In the genomic region with DNA sequence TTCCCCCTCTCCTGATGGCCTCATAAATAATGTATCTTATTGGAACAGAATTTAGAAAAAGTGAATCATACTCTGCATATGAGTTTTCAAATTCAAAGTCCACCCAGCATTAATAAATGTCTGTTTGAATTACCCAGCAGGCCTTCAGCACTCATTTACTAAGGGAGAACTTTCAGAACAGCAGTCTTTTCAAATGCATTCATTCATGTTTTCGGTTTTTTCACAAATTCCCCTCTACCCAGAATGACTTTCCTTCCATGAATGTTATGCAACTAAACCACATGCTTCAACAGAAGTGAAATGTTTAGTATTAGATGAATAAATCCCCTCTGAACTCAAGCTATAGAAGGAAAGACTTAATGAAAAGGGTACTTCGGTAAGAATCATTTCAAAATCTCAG, we compare ENCODE assay signal across 18 cellular contexts.
DNase-seq lines count a peak whose midpoint lies in the region; ATAC-seq, FAIRE-seq and TF ChIP-seq lines count a peak whose summit lies in the region.
"Had no signal": no experiment of that assay in that cellular context is flagged by ENCODE, and none has a peak within 500 bp of the region (broad histone marks: within the 10 kb centered on the region; RNA-seq: fewer than 3 reads in every experiment).

No MANE protein-coding gene starts in this region.

- no peaks in the 10 kb centered on the region for H3K9me1 ChIP-seq in keratinocyte (ENCODE audit: control insufficient read depth, extremely low read depth, insufficient read depth, low read length)

- H3K4me1 ChIP-seq in keratinocyte (ENCODE audit: control insufficient read depth, extremely low read depth, insufficient read depth, low read length) (peaks cover 36% of the 10 kb centered on the region), prostate gland (replicated peaks) (no peaks in the 10 kb centered on the region)
- H3K4me1 ChIP-seq: sigmoid colon had no signal

- no peak for TF ChIP-seq POLR2A in prostate gland (IDR thresholded peaks at IDR 0.05)

- peaks cover 7 to 56% of the 10 kb centered on the region in 2 experiments for H3K36me3 ChIP-seq in keratinocyte (ENCODE audit: control insufficient read depth in 2 of 2, extremely low read depth in 1 of 2, insufficient read depth in 2 of 2, low read length in 2 of 2)
- no peaks in the 10 kb centered on the region for H3K36me3 ChIP-seq in prostate gland
- H3K36me3 ChIP-seq: neural progenitor cell, sigmoid colon had no signal

- no peaks in the 10 kb centered on the region for H3K9me3 ChIP-seq in T-helper 17 cell (ENCODE audit: control insufficient read depth, low read length, poor library complexity, severe bottlenecking)
- no peaks in the 10 kb centered on the region for H3K9me3 ChIP-seq in keratinocyte (ENCODE audit: control insufficient read depth, low read depth, low read length)
- H3K9me3 ChIP-seq in prostate gland: no peaks in the 10 kb centered on the region
- H3K9me3 ChIP-seq: sigmoid colon had no signal

- no peak overlapping the region for H3K4me2 ChIP-seq in keratinocyte (ENCODE audit: control insufficient read depth, extremely low read depth, insufficient read depth, low read depth, low read length)
- H3K4me2 ChIP-seq: neural progenitor cell had no signal

- peak; percentile 22 for DNase-seq in NOMO-1 treated with DMSO at 0.1 percent for 48 hours (lab: John Stamatoyannopoulos, UW; ENCODE audit: unreplicated experiment)
- DNase-seq in NOMO-1 treated with dmso at 0.1 percent for 144 hours (lab: John Stamatoyannopoulos, UW; ENCODE audit: unreplicated experiment): no peak
- no peak for DNase-seq in T-helper 17 cell
- no peak for DNase-seq in keratinocyte (ENCODE audit: low read depth, low spot score)
- no peak for DNase-seq in prostate gland (ENCODE audit: low spot score)
- DNase-seq in T-helper 2 cell treated with Interferon-gamma antibody and Interleukin-4, amounts not matched to agents 5 μg/mL and 100 μg/mL, for 36 hours (ENCODE audit: low spot score): no peak
- DNase-seq in ACHN: no peak
- DNase-seq: 8988T; GDM1; NCI-H1048; NCI-H2171; sigmoid colon; stimulated activated CD4-positive, alpha-beta T cell treated with anti-CD3 and anti-CD28 coated beads, Interleukin-4, amount 100 ng/mL, for 4 hours; stimulated activated naive CD4-positive, alpha-beta T cell had no signal

- no peak for FAIRE-seq in keratinocyte (lab: Jason Lieb, UNC)
- FAIRE-seq: urothelium cell line had no signal

- dilution Hi-C loops in keratinocyte (cut with MboI; ENCODE audit: extremely low pct_ligation_motif_present, low sequenced_read_pairs): no loop called here

- no peak overlapping the region for H3K9ac ChIP-seq in keratinocyte (ENCODE audit: control insufficient read depth, extremely low read depth, insufficient read depth, low read length)
- H3K9ac ChIP-seq: neural progenitor cell had no signal

- H3K27me3 ChIP-seq in keratinocyte (ENCODE audit: control insufficient read depth, extremely low read depth, insufficient read depth, low read length) (no peaks in the 10 kb centered on the region), prostate gland (replicated peaks; ENCODE audit: insufficient read depth) (no peaks in the 10 kb centered on the region)
- H3K27me3 ChIP-seq: neural progenitor cell, sigmoid colon had no signal

- H4K20me1 ChIP-seq in keratinocyte (ENCODE audit: control insufficient read depth, extremely low read depth, insufficient read depth, low read length): no peaks in the 10 kb centered on the region

- H3K79me2 ChIP-seq in keratinocyte (ENCODE audit: control insufficient read depth, insufficient read depth, low read length): peaks cover 26% of the 10 kb centered on the region

- H2AFZ ChIP-seq in keratinocyte (ENCODE audit: control insufficient read depth, low read length): no peak overlapping the region
- H2AFZ ChIP-seq: neural progenitor cell had no signal

- intact Hi-C loops in prostate gland (cut with DNase I): no loop called here

- H3K27ac ChIP-seq in keratinocyte (ENCODE audit: control insufficient read depth, insufficient read depth, low read length) (peak overlapping the region; percentile 39), prostate gland (no peak overlapping the region)
- H3K27ac ChIP-seq: neural progenitor cell, sigmoid colon had no signal

- peak; percentile 42 for ATAC-seq in GM18861 (IDR thresholded peaks at IDR 0.05; ENCODE audit: unreplicated experiment)
- no peak for ATAC-seq in T-helper 17 cell

- H3K27ac Mint-ChIP-seq in T-helper 17 cell: peak overlapping the region; percentile 93
- no peak overlapping the region for H3K27ac Mint-ChIP-seq in T-helper 2 cell treated with Interferon-gamma antibody and Interleukin-4, amounts not matched to agents 5 μg/mL and 100 μg/mL, for 36 hours
- H3K27ac Mint-ChIP-seq: neural progenitor cell had no signal

- H3K4me3 ChIP-seq in keratinocyte (ENCODE audit: control insufficient read depth in 2 of 3, extremely low read depth in 1 of 3, insufficient read depth in 2 of 3, low read depth in 1 of 3, low read length in 3 of 3): no peak overlapping the region
- no peak overlapping the region for H3K4me3 ChIP-seq in prostate gland
- H3K4me3 ChIP-seq: lung, neural progenitor cell, sigmoid colon had no signal

- TF ChIP-seq CTCF in keratinocyte (optimal IDR thresholded peaks at IDR 0.05 in 1 of 3, IDR thresholded peaks at IDR 0.05 in 1 of 3, conservative IDR thresholded peaks at IDR 0.05 in 1 of 3; ENCODE audit: extremely low read depth in 1 of 3, insufficient read depth in 2 of 3, low read length in 3 of 3) (no peak), prostate gland (IDR thresholded peaks at IDR 0.05) (no peak)

- peak overlapping the region; percentile 73 for H3K4me3 Mint-ChIP-seq in T-helper 17 cell
- H3K4me3 Mint-ChIP-seq in T-helper 2 cell treated with Interferon-gamma antibody and Interleukin-4, amounts not matched to agents 5 μg/mL and 100 μg/mL, for 36 hours: no peak overlapping the region
- H3K4me3 Mint-ChIP-seq: neural progenitor cell had no signal

- H3K4me1 Mint-ChIP-seq in T-helper 17 cell: peaks cover 59% of the 10 kb centered on the region
- H3K4me1 Mint-ChIP-seq in T-helper 2 cell treated with Interferon-gamma antibody and Interleukin-4, amounts not matched to agents 5 μg/mL and 100 μg/mL, for 36 hours (ENCODE audit: low read depth): peaks cover 61% of the 10 kb centered on the region

- peaks cover 17% of the 10 kb centered on the region for H3K36me3 Mint-ChIP-seq in T-helper 17 cell (ENCODE audit: low read depth)
- peaks cover 62% of the 10 kb centered on the region for H3K36me3 Mint-ChIP-seq in T-helper 2 cell treated with Interferon-gamma antibody and Interleukin-4, amounts not matched to agents 5 μg/mL and 100 μg/mL, for 36 hours (ENCODE audit: low read depth)
- H3K36me3 Mint-ChIP-seq: neural progenitor cell had no signal

- no peaks in the 10 kb centered on the region for H3K9me3 Mint-ChIP-seq in T-helper 2 cell treated with Interferon-gamma antibody and Interleukin-4, amounts not matched to agents 5 μg/mL and 100 μg/mL, for 36 hours
- H3K9me3 Mint-ChIP-seq: neural progenitor cell had no signal

- in situ Hi-C loops in ACHN (cut with HindIII; ENCODE audit: low pct_ligation_motif_present, low pct_unique_long_range_greater_than_20kb, low sequenced_read_pairs): no loop called here

- WGBS in prostate gland: 90% methylated on average over 2 of the region's 2 CpGs

- H3K27me3 Mint-ChIP-seq in T-helper 17 cell: no peaks in the 10 kb centered on the region
- no peaks in the 10 kb centered on the region for H3K27me3 Mint-ChIP-seq in T-helper 2 cell treated with Interferon-gamma antibody and Interleukin-4, amounts not matched to agents 5 μg/mL and 100 μg/mL, for 36 hours (ENCODE audit: low read depth)
